8 cellular contexts compared by ENCODE assay signal in the genomic region with DNA sequence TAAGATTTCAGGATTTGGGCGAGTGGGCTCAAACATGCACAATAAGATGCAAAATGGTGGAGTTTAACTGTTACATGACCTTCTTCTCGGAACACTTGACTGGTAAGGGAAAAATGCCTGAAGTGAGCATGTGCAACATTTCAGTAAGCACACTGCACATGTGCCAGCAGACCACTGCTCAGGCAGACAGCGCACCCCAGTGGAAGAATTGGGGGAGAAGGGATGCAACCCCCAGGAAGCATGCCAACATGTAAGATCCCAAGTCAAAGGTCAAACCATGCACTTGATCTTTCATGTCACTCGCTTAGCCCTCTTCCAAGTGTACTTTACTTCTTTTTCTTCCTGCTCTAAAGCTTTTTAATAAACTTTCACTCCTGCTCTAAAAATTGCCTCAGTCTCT.
A peak's percentile ranks its signal among the peaks of the same experiment; 100 is the strongest.
DNase-seq lines count a peak whose midpoint lies in the region; ATAC-seq and TF ChIP-seq lines count a peak whose summit lies in the region.

No MANE protein-coding gene starts in this region.

- peak; percentile 51 for DNase-seq in GM10266 (ENCODE audit: extremely low spot score)
- DNase-seq in NCI-H1092 (lab: John Stamatoyannopoulos, UW) = peak; percentile 32
- no peak for DNase-seq in mammary epithelial cell
- DNase-seq in trophoblast cell = no peak
- DNase-seq in coronary artery (ENCODE audit: low spot score) = no peak

- H3K79me2 ChIP-seq in mammary epithelial cell (ENCODE audit: insufficient read depth, low read length) (no peaks in the 10 kb centered on the region), trophoblast cell (ENCODE audit: control insufficient read depth, insufficient read depth, low read length, poor library complexity) (no peaks in the 10 kb centered on the region)

- no peaks in the 10 kb centered on the region for H3K79me1 ChIP-seq in trophoblast cell (ENCODE audit: low read length)

- H3K4me3 ChIP-seq in mammary epithelial cell (replicated peaks in 1 of 3; ENCODE audit: insufficient read depth in 1 of 3, low read depth in 2 of 3, low read length in 3 of 3) = no peak overlapping the region
- H3K4me3 ChIP-seq in trophoblast cell (ENCODE audit: low read depth, low read length) = no peak overlapping the region
- no peak overlapping the region for H3K4me3 ChIP-seq in coronary artery

- H3K9ac ChIP-seq in mammary epithelial cell (ENCODE audit: insufficient read depth, low read length) (no peak overlapping the region), trophoblast cell (ENCODE audit: low read length) (no peak overlapping the region)

- CTCF ChIA-PET in mammary epithelial cell (lab: Charles Lee; ENCODE audit: low non-redundant PET) = no interaction called here

- no peak overlapping the region for H3K18ac ChIP-seq in trophoblast cell (ENCODE audit: low read length)

- intact Hi-C loops in mammary epithelial cell (cut with micrococcal nuclease) = no loop called here

- no peak overlapping the region for H3K4ac ChIP-seq in trophoblast cell (ENCODE audit: low read depth, low read length)

- H4K12ac ChIP-seq in trophoblast cell (ENCODE audit: low read depth, low read length) = no peak overlapping the region

- no peak overlapping the region for H3K27ac ChIP-seq in mammary epithelial cell (ENCODE audit: insufficient read depth, low read depth, low read length)
- H3K27ac ChIP-seq in trophoblast cell (ENCODE audit: low read depth, low read length) = no peak overlapping the region
- no peak overlapping the region for H3K27ac ChIP-seq in coronary artery

- no peak overlapping the region for H3K23ac ChIP-seq in trophoblast cell (ENCODE audit: low read length)

- in situ Hi-C loops in mammary epithelial cell (cut with MboI; ENCODE audit: low sequenced_read_pairs in 2 of 2) = no loop called here

- no peaks in the 10 kb centered on the region for H4K20me1 ChIP-seq in mammary epithelial cell (ENCODE audit: insufficient read depth, low read length)

- H2AK5ac ChIP-seq in trophoblast cell (ENCODE audit: low read length) = no peak overlapping the region

- BruUV-seq in mammary epithelial cell (replicated peaks; lab: Mats Ljungman, UMichigan) = no TSS peak

- ATAC-seq in GM21529 (IDR thresholded peaks at IDR 0.05; ENCODE audit: unreplicated experiment) (peak; percentile 76), HG03280 (IDR thresholded peaks at IDR 0.05; ENCODE audit: unreplicated experiment) (no peak), HG03135 (IDR thresholded peaks at IDR 0.05; ENCODE audit: unreplicated experiment) (no peak)

- no peaks in the 10 kb centered on the region for H3K9me3 ChIP-seq in mammary epithelial cell (replicated peaks; ENCODE audit: insufficient read depth, low read length)
- peaks cover 7% of the 10 kb centered on the region for H3K9me3 ChIP-seq in trophoblast cell (ENCODE audit: insufficient read depth, low read depth, low read length)

- H3K4me2 ChIP-seq in mammary epithelial cell (ENCODE audit: insufficient read depth, low read depth, low read length) (no peak overlapping the region), trophoblast cell (ENCODE audit: low read length) (no peak overlapping the region)

- H2AFZ ChIP-seq in mammary epithelial cell (ENCODE audit: low read depth, low read length) (no peak overlapping the region), trophoblast cell (ENCODE audit: insufficient read depth, low read length, poor library complexity) (no peak overlapping the region)

- dilution Hi-C loops in mammary epithelial cell (cut with HindIII; ENCODE audit: low sequenced_read_pairs) = no loop called here

- no peak overlapping the region for H2BK12ac ChIP-seq in trophoblast cell (ENCODE audit: low read length)

- H3K4me1 ChIP-seq in mammary epithelial cell (ENCODE audit: insufficient read depth, low read length) (no peaks in the 10 kb centered on the region), trophoblast cell (ENCODE audit: control insufficient read depth in 1 of 2, insufficient read depth in 2 of 2, low read length in 2 of 2) (no peaks in the 10 kb centered on the region)

- H4K8ac ChIP-seq in trophoblast cell (ENCODE audit: low read depth, low read length) = no peak overlapping the region

- no peak overlapping the region for H2BK120ac ChIP-seq in trophoblast cell (ENCODE audit: insufficient read depth, low read length, poor library complexity)

- WGBS in mammary epithelial cell (ENCODE audit: low coverage, missing lambda C conversion rate) = 59% methylated on average over 4 of the region's 4 CpGs
- no CpG with 5 or more reads among the region's 4 CpGs for WGBS in trophoblast cell (ENCODE audit: extremely low coverage, insufficient coverage, insufficient read length)

- H3K27me3 ChIP-seq in mammary epithelial cell (ENCODE audit: insufficient read depth, low read length) = no peaks in the 10 kb centered on the region
- no peaks in the 10 kb centered on the region for H3K27me3 ChIP-seq in trophoblast cell (ENCODE audit: insufficient read depth, low read length)

- H3K14ac ChIP-seq in trophoblast cell (ENCODE audit: low read length) = no peak overlapping the region

- H4K91ac ChIP-seq in trophoblast cell (ENCODE audit: low read depth, low read length) = no peak overlapping the region

- peak; percentile 48 for TF ChIP-seq CTCF in GM10266 (IDR thresholded peaks at IDR 0.05; ENCODE audit: control insufficient read depth, insufficient read depth, low read depth, missing control alignments)
- peak; percentile 26 to 40 for TF ChIP-seq CTCF in mammary epithelial cell (conservative IDR thresholded peaks at IDR 0.05 in 1 of 2, IDR thresholded peaks at IDR 0.05 in 1 of 2; ENCODE audit: extremely low read depth in 1 of 2, insufficient read depth in 1 of 2, low read depth in 1 of 2, low read length in 2 of 2)
- TF ChIP-seq CTCF in coronary artery (IDR thresholded peaks at IDR 0.05) = no peak

- H2BK5ac ChIP-seq in trophoblast cell (ENCODE audit: low read depth, low read length, poor library complexity) = no peak overlapping the region

- H3K36me3 ChIP-seq in mammary epithelial cell (ENCODE audit: insufficient read depth, low read length) (no peaks in the 10 kb centered on the region), trophoblast cell (ENCODE audit: control insufficient read depth in 1 of 2, insufficient read depth in 2 of 2, low read length in 2 of 2) (no peaks in the 10 kb centered on the region)

Comparison
In these comparisons a context has a peak if more than half of its experiments do, and no peak if none do; other contexts are left out.
1. DNase-seq: peak in GM10266 (single experiment) and NCI-H1092 (single experiment); none in mammary epithelial cell (single experiment), trophoblast cell (0 of 2) and coronary artery (single experiment).